8 cellular contexts compared by ENCODE assay signal in genomic region chr1:64966158-64966963, GRCh38. TPM values are rescaled to one million over a fixed set of nuclear protein-coding genes. Genes with fewer than 3 reads are reported as not detected.
A peak's percentile ranks its signal among the peaks of the same experiment; 100 is the strongest.
DNase-seq lines count a peak whose midpoint lies in the region; ATAC-seq lines count a peak whose summit lies in the region.

TSS of gene JAK1 (minus strand) at chr1:64966549. CDS start at chr1:64886264, 80,285 bp downstream.

- DNase-seq in AML-193 (lab: John Stamatoyannopoulos, UW), result peak; percentile 57 to 65
- peak; percentile 75 for DNase-seq in NCI-H345 treated with DMSO at 0.1 percent for 48 hours (lab: John Stamatoyannopoulos, UW; ENCODE audit: unreplicated experiment)
- DNase-seq in activated CD4-positive, alpha-beta T cell treated with anti-CD3 and anti-CD28 coated beads for 4 hours, result peak; percentile 89 to 93
- DNase-seq in left colon, result peak; percentile 87 to 94
- peak; percentile 85 to 92 for DNase-seq in stimulated activated CD4-positive, alpha-beta T cell treated with anti-CD3 and anti-CD28 coated beads, Interleukin-1b, Interleukin-23, amount 100 ng/mL, for 4 hours (ENCODE audit: low read depth in 2 of 2)

- ATAC-seq in GM19025 (IDR thresholded peaks at IDR 0.05; ENCODE audit: low read depth, unreplicated experiment), result peak; percentile 81
- ATAC-seq in HG03196 (IDR thresholded peaks at IDR 0.05; ENCODE audit: unreplicated experiment), result peak; percentile 74
- ATAC-seq in left colon, result peak; percentile 91

- peak within 1 kb of the TSS; percentile 87 for H3K27ac ChIP-seq in cingulate gyrus (ENCODE audit: low read depth, low read length)

- intact Hi-C loops in left colon (cut with DNase I, micrococcal nuclease), result loop anchor here in 1 of 2 donors (10.0 kb wide), 1 partner anchor 112 kb away; no protein-coding TSS in a partner anchor

RNA-seq across cellular contexts. Expression of gene JAK1, which starts in this region (rescaled TPM):
- 100 to 1,000 TPM in 1 of 2 donors, 10 to 100 TPM in 1; 84.3 to 117 TPM for total RNA-seq in left colon

Comparison
In these comparisons a context has a peak if more than half of its experiments do, and no peak if none do; other contexts are left out.
1. Peak in every context shown above with its lines: DNase-seq, ATAC-seq and H3K27ac ChIP-seq.